19 cellular contexts compared by ENCODE assay signal in genomic region chr12:125873031-125873430, GRCh38.
DNase-seq lines count a peak whose midpoint lies in the region; ATAC-seq lines count a peak whose summit lies in the region.
"Had no signal": no experiment of that assay in that cellular context is flagged by ENCODE, and none has a peak within 500 bp of the region (broad histone marks: within the 10 kb centered on the region; RNA-seq: fewer than 3 reads in every experiment).

No MANE protein-coding gene starts in this region.

- ATAC-seq in HG03280 (IDR thresholded peaks at IDR 0.05; ENCODE audit: unreplicated experiment) = no peak
- ATAC-seq: GM12878, HepG2 had no signal

- DNase-seq in HS-5 (ENCODE audit: low read depth) = peak; percentile 49
- DNase-seq in amniotic epithelial cell (ENCODE audit: low read depth) = peak; percentile 7
- DNase-seq in kidney tubule cell (ENCODE audit: low spot score) = peak; percentile 40
- DNase-seq in cerebellum (ENCODE audit: low spot score) = no peak
- DNase-seq in NCI-H2227 (lab: John Stamatoyannopoulos, UW; ENCODE audit: unreplicated experiment) = no peak
- DNase-seq: ACHN; BE2C; C1 segment of cervical spinal cord; Caco-2; CD4-positive, CD25-positive, alpha-beta regulatory T cell; CD8-positive, alpha-beta memory T cell; DMS 273 treated with DMSO at 0.1 percent for 48 hours; DMS53; DND-41; EL; KBM-7 had no signal

Comparison
In these comparisons a context has a peak if more than half of its experiments do, and no peak if none do; other contexts are left out.
1. DNase-seq: peak in HS-5 (single experiment), amniotic epithelial cell (single experiment) and kidney tubule cell (single experiment); none in cerebellum (single experiment) and NCI-H2227 (single experiment).